1 cellular context compared by ENCODE assay signal in the genomic region with DNA sequence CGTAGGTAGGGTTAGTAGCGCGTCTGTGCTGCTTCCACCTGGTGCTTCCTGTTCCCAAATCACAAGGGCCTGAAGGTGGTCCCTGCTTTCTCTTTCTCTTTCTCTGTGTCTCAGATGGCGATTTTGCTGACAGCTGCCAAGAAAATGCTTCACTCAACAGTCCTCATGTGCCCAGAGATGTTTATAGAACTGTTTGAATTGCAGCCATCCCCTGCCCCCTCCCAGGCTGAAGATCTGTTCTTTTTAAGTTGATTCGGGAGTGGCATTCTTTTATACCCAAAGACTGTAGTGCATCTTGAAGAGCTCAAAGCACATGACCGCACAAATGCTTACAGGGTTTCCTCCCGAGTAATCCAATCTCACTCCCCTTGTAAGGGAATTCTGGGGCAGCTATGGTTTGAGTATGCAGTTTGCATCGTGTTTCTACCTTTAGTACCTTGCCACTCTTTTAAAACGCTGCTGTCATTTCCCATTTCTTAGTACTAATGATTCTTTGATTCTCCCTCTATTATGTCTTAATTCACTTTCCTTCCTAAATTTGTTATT.
TF ChIP-seq lines count a peak whose summit lies in the region.

No MANE protein-coding gene starts in this region.

TF ChIP-seq in IMR-90, 13 proteins besides CTCF, POLR2A, EP300 and RAD21 (continued from another document):
- TF ChIP-seq, protein P1, sequence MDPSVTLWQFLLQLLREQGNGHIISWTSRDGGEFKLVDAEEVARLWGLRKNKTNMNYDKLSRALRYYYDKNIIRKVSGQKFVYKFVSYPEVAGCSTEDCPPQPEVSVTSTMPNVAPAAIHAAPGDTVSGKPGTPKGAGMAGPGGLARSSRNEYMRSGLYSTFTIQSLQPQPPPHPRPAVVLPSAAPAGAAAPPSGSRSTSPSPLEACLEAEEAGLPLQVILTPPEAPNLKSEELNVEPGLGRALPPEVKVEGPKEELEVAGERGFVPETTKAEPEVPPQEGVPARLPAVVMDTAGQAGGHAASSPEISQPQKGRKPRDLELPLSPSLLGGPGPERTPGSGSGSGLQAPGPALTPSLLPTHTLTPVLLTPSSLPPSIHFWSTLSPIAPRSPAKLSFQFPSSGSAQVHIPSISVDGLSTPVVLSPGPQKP (IDR thresholded peaks at IDR 0.05; ENCODE audit: borderline replicate concordance, low read depth, low read length), result no peak
- no peak for TF ChIP-seq CHD1 (IDR thresholded peaks at IDR 0.05; ENCODE audit: low read depth, low read length)
